ENCODE assay signal across 10 cellular contexts in the genomic region with DNA sequence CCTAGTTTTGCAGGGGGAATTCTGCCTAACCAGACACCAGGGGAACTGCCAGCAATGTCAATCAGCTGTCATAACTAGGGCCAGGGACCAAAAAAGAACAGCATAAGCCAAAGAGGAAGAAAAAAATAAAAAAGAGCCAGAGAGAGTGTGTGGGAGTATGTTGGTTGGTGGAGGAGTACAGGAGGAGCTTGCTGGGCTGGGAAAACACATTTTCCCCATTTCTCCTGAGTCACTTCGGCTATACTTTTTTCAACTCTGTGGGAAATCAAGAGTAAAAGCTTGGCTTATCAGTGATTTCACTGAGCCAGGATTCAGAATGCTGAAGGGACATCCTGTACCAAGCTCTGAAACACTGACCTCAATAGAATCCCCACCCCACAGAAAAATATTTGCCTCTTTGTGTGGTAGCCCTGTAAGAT.
A peak's percentile ranks its signal among the peaks of the same experiment; 100 is the strongest.
DNase-seq lines count a peak whose midpoint lies in the region; ATAC-seq and TF ChIP-seq lines count a peak whose summit lies in the region.
"Had no signal": no experiment of that assay in that cellular context is flagged by ENCODE, and none has a peak within 500 bp of the region (broad histone marks: within the 10 kb centered on the region; RNA-seq: fewer than 3 reads in every experiment).

No MANE protein-coding gene starts in this region.

- H3K27me3 ChIP-seq in adipocyte (replicated peaks; ENCODE audit: control insufficient read depth, insufficient read depth, low read length) (no peaks in the 10 kb centered on the region), gastroesophageal sphincter (no peaks in the 10 kb centered on the region), osteoblast (ENCODE audit: insufficient read depth, low read length) (no peaks in the 10 kb centered on the region)

- H3K36me3 ChIP-seq in adipocyte (ENCODE audit: control insufficient read depth, insufficient read depth, low read length, severe bottlenecking) (no peaks in the 10 kb centered on the region), gastroesophageal sphincter (no peaks in the 10 kb centered on the region), osteoblast (ENCODE audit: insufficient read depth, low read length) (no peaks in the 10 kb centered on the region)

- peak overlapping the region; percentile 69 to 93 (median 81) for H3K27ac ChIP-seq in gastroesophageal sphincter
- peak overlapping the region; percentile 36 for H3K27ac ChIP-seq in osteoblast (ENCODE audit: low read depth, low read length)

- no peak for TF ChIP-seq EP300 in gastroesophageal sphincter (IDR thresholded peaks at IDR 0.05)

- 6 to 13% methylated on average over 1 of the region's 1 CpG for WGBS in gastroesophageal sphincter (ENCODE audit: low coverage in 1 of 2), 2 donors

- peak; percentile 68 for DNase-seq in A172 (ENCODE audit: low spot score)
- peak; percentile 79 for DNase-seq in adipocyte (ENCODE audit: low read depth)
- no peak for DNase-seq in osteoblast (ENCODE audit: insufficient read length, low spot score, missing footprints)
- no peak for DNase-seq in COLO829 (ENCODE audit: low spot score)
- DNase-seq: ACHN, NCI-H510A treated with DMSO at 0.1 percent for 48 hours had no signal

- H3K4me2 ChIP-seq in osteoblast (ENCODE audit: insufficient read depth, low read length) = peak overlapping the region; percentile 53

- H4K20me1 ChIP-seq in osteoblast (ENCODE audit: insufficient read depth, low read length) = no peaks in the 10 kb centered on the region

- peak overlapping the region; percentile 74 for H3K9ac ChIP-seq in adipocyte (ENCODE audit: low read length)

- H3K9me3 ChIP-seq in adipocyte (ENCODE audit: control insufficient read depth, low read length) (no peaks in the 10 kb centered on the region), gastroesophageal sphincter (no peaks in the 10 kb centered on the region), osteoblast (ENCODE audit: low read depth, low read length) (no peaks in the 10 kb centered on the region)

- H3K4me1 ChIP-seq in adipocyte (ENCODE audit: control insufficient read depth, insufficient read depth, low read length) = peaks cover 44% of the 10 kb centered on the region
- H3K4me1 ChIP-seq in gastroesophageal sphincter = peaks cover 15 to 68% (median 23%) of the 10 kb centered on the region in 3 donors
- H3K4me1 ChIP-seq in osteoblast (ENCODE audit: insufficient read depth, low read length) = peaks cover 40% of the 10 kb centered on the region

- peak; percentile 93 for ATAC-seq in gastroesophageal sphincter
- ATAC-seq in HG03521 (IDR thresholded peaks at IDR 0.05; ENCODE audit: unreplicated experiment) = no peak
- no peak for ATAC-seq in GM19463 (IDR thresholded peaks at IDR 0.05; ENCODE audit: unreplicated experiment)
- ATAC-seq in HG02623 (IDR thresholded peaks at IDR 0.05; ENCODE audit: unreplicated experiment) = no peak

- H3K4me3 ChIP-seq in adipocyte (ENCODE audit: low read length) = peak overlapping the region; percentile 46
- H3K4me3 ChIP-seq in gastroesophageal sphincter = no peak overlapping the region
- H3K4me3 ChIP-seq in osteoblast (ENCODE audit: insufficient read depth, low read length) = no peak overlapping the region

- no peaks in the 10 kb centered on the region for H3K79me2 ChIP-seq in osteoblast (ENCODE audit: insufficient read depth, low read length)

- TF ChIP-seq POLR2A in gastroesophageal sphincter (IDR thresholded peaks at IDR 0.05) = no peak

- TF ChIP-seq CTCF in gastroesophageal sphincter (IDR thresholded peaks at IDR 0.05) = no peak
- no peak for TF ChIP-seq CTCF in osteoblast (IDR thresholded peaks at IDR 0.05; ENCODE audit: extremely low read depth, low read depth, low read length)

- H2AFZ ChIP-seq in osteoblast (ENCODE audit: low read length) = peak overlapping the region; percentile 28

Comparison
In these comparisons a context has a peak if more than half of its experiments do, and no peak if none do; other contexts are left out.
1. DNase-seq: peak in A172 (single experiment) and adipocyte (single experiment); none in osteoblast (single experiment) and COLO829 (single experiment).